In genomic region chr20:48731581-48731980, GRCh38 we compare ENCODE assay signal across 28 cellular contexts.
DNase-seq lines count a peak whose midpoint lies in the region; ATAC-seq and TF ChIP-seq lines count a peak whose summit lies in the region.
"Had no signal": no experiment of that assay in that cellular context is flagged by ENCODE, and none has a peak within 500 bp of the region (broad histone marks: within the 10 kb centered on the region; RNA-seq: fewer than 3 reads in every experiment).

No MANE protein-coding gene starts in this region.

- TF ChIP-seq CTCF in endothelial cell (IDR thresholded peaks at IDR 0.05; ENCODE audit: unreplicated experiment): no peak

- H3K9me3 Mint-ChIP-seq in endothelial cell (ENCODE audit: unreplicated experiment): no peaks in the 10 kb centered on the region

- H3K36me3 Mint-ChIP-seq in endothelial cell (ENCODE audit: low read depth, unreplicated experiment): peaks cover 75% of the 10 kb centered on the region

- H3K4me1 Mint-ChIP-seq in endothelial cell (ENCODE audit: unreplicated experiment): peaks cover 52% of the 10 kb centered on the region

- peak overlapping the region; percentile 77 for H3K4me3 Mint-ChIP-seq in endothelial cell (ENCODE audit: unreplicated experiment)
- H3K4me3 Mint-ChIP-seq: naive thymus-derived CD4-positive, alpha-beta T cell had no signal

- WGBS in right cardiac atrium: 93% methylated on average over 4 of the region's 4 CpGs

- H3K27me3 Mint-ChIP-seq in endothelial cell (ENCODE audit: unreplicated experiment): peaks cover 23% of the 10 kb centered on the region
- H3K27me3 Mint-ChIP-seq: naive thymus-derived CD4-positive, alpha-beta T cell had no signal

- no peaks in the 10 kb centered on the region for H3K27me3 ChIP-seq in right cardiac atrium (ENCODE audit: control insufficient read depth, insufficient read depth)
- H3K27me3 ChIP-seq in H7 (ENCODE audit: control insufficient read depth, insufficient read depth, low read length): no peaks in the 10 kb centered on the region
- H3K27me3 ChIP-seq: gastrocnemius medialis, hepatocyte, MG63, testis had no signal

- H3K36me3 ChIP-seq in H7 (replicated peaks; ENCODE audit: control insufficient read depth, insufficient read depth, low read length): no peaks in the 10 kb centered on the region
- H3K36me3 ChIP-seq: gastrocnemius medialis, MG63 had no signal

- no peak overlapping the region for H3K27ac Mint-ChIP-seq in endothelial cell (ENCODE audit: unreplicated experiment)

- intact Hi-C loops in Right ventricle myocardium inferior (cut with DNase I): loop anchor here (5.0 kb wide), 1 partner anchor 44 kb away; no protein-coding TSS in a partner anchor
- intact Hi-C loops in right cardiac atrium (cut with DNase I): no loop called here

- H3K4me3 ChIP-seq in right cardiac atrium (ENCODE audit: low read length) (no peak overlapping the region), H7 (ENCODE audit: insufficient read depth, low read depth, low read length) (no peak overlapping the region)
- H3K4me3 ChIP-seq: gastrocnemius medialis, hepatocyte, lower lobe of right lung, MG63, testis had no signal

- no peak overlapping the region for H3K27ac ChIP-seq in right cardiac atrium (ENCODE audit: low read length)
- H3K27ac ChIP-seq in substantia nigra (ENCODE audit: low read depth, low read length, poor library complexity, severe bottlenecking): peak overlapping the region; percentile 96
- H3K27ac ChIP-seq: gastrocnemius medialis, hepatocyte, HL-60, KMS-11, lower lobe of right lung, testis had no signal

- in situ Hi-C loops in G401 (cut with HindIII; ENCODE audit: low sequenced_read_pairs): no loop called here

- ATAC-seq in Right ventricle myocardium inferior (no peak), right cardiac atrium (no peak)
- ATAC-seq: gastrocnemius medialis; lower lobe of right lung; naive thymus-derived CD4-positive, alpha-beta T cell had no signal

- peak; percentile 5 for DNase-seq in Right ventricle myocardium inferior (ENCODE audit: missing footprints)
- DNase-seq in right cardiac atrium: no peak
- DNase-seq in NCI-H524 treated with DMSO at 0.1 percent for 48 hours (lab: John Stamatoyannopoulos, UW): peak; percentile 53
- DNase-seq in endothelial cell (ENCODE audit: low spot score): no peak
- DNase-seq in substantia nigra (lab: John Stamatoyannopoulos, UW): no peak
- no peak for DNase-seq in H7
- no peak for DNase-seq in retina
- no peak for DNase-seq in G401 (ENCODE audit: low spot score)
- DNase-seq: 8988T; activated CD4-positive, alpha-beta T cell treated with anti-CD3 and anti-CD28 coated beads for 48 hours; activated naive CD4-positive, alpha-beta T cell; activated T-cell treated with anti-CD3 and anti-CD28 coated beads, Interleukin-2, amount 50 U/mL, for 1 hour; cerebellar nuclear complex; gastrocnemius medialis; lower lobe of right lung; MG63; naive thymus-derived CD4-positive, alpha-beta T cell; NCI-H2029; NCI-H226; NCI-H774; SIG-M5; stimulated activated CD4-positive, alpha-beta T cell treated with anti-CD3 and anti-CD28 coated beads, Interleukin-15, amount 100 ng/mL, for 24 hours; stimulated activated CD4-positive, alpha-beta T cell treated with anti-CD3 and anti-CD28 coated beads, Interleukin-4, amount 100 ng/mL, for 4 hours; SW 1271; testis had no signal

- peaks cover 8% of the 10 kb centered on the region for H3K4me1 ChIP-seq in right cardiac atrium (ENCODE audit: control insufficient read depth, insufficient read depth, low read length)
- H3K4me1 ChIP-seq: gastrocnemius medialis, testis had no signal

- no peaks in the 10 kb centered on the region for H3K9me3 ChIP-seq in right cardiac atrium (ENCODE audit: control insufficient read depth, low read length)
- H3K9me3 ChIP-seq: gastrocnemius medialis, lower lobe of right lung, MG63, testis had no signal

Comparison
In these comparisons a context has a peak if more than half of its experiments do, and no peak if none do; other contexts are left out.
1. DNase-seq: peak in Right ventricle myocardium inferior (single experiment) and NCI-H524 treated with DMSO at 0.1 percent for 48 hours (single experiment); none in right cardiac atrium (0 of 3), endothelial cell (single experiment), substantia nigra (0 of 49), H7 (single experiment), retina (single experiment) and G401 (single experiment).